In the genomic region with DNA sequence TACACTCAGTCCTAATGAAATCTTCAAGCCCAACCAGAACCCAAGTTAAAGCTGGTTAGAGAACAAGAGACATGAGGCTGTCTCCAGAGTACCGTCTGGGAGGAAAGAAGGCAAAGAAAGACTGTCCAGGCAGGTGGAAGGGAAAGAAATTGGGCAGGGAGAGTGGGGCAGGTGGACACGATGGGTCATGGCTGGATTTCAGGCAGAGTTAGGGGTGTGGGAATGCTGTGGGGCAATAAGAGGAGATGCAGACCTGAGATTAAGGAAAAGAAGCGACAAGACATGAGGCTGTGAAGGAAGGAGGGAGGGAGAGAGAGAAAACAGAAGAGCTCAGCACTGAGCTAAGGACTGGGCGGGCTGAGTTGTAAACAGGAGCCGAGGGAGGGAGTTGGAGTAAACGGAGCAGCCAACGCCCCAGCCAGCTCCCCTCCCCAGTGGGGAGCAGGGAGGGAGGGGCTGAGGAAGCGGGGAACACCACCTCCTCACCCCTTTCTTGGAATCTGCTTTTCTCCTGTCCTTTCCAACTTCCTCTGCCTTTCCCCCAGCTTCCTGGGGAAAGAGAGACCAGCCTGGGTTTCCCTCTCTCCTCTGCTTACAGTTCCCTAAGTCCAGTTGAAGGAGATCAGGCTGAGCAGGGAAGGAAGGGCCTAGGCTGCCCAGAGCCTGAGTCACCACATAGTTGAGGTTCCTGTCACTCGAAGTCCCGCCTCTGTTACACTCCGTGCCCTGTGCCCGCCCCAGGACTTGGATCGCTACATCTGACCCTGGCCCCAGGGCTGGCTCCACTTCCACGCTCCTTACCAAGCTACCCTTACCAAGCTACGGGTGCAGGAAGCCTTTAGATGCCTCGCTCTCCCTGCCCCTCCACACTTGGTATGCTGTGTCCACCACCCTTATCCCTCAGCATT, we compare ENCODE assay signal across 1 cellular context.
TF ChIP-seq lines count a peak whose summit lies in the region.

No MANE protein-coding gene starts in this region.

TF ChIP-seq in GM12878, 131 proteins besides CTCF, POLR2A, EP300 and RAD21:
- TF ChIP-seq ZNF207 (IDR thresholded peaks at IDR 0.05; ENCODE audit: borderline replicate concordance) (no peak), KDM1A (IDR thresholded peaks at IDR 0.05; ENCODE audit: borderline replicate concordance) (no peak), SIN3A (IDR thresholded peaks at IDR 0.05; ENCODE audit: low read depth, low read length) (no peak), DPF2 (IDR thresholded peaks at IDR 0.05) (no peak), JUND (IDR thresholded peaks at IDR 0.05; ENCODE audit: low read depth, low read length) (no peak)
